1 cellular context compared by ENCODE assay signal in genomic region chr3:13452490-13453335, GRCh38.
TF ChIP-seq lines count a peak whose summit lies in the region.

No MANE protein-coding gene starts in this region.

TF ChIP-seq in H1, 55 proteins besides CTCF, POLR2A, EP300 and RAD21:
- TF ChIP-seq POU5F1 (IDR thresholded peaks at IDR 0.05; ENCODE audit: low read depth, low read length) (no peak), KDM1A (IDR thresholded peaks at IDR 0.05; ENCODE audit: borderline replicate concordance, low read length) (0 out of 2 replicates have a peak, but pooled peaks have one; percentile 7)
